Comparison of ENCODE assay signal across 15 cellular contexts in genomic region chr4:148355442-148356123, GRCh38.
DNase-seq lines count a peak whose midpoint lies in the region; ATAC-seq and TF ChIP-seq lines count a peak whose summit lies in the region.
"Had no signal": no experiment of that assay in that cellular context is flagged by ENCODE, and none has a peak within 500 bp of the region (broad histone marks: within the 10 kb centered on the region; RNA-seq: fewer than 3 reads in every experiment).

No MANE protein-coding gene starts in this region.

- CTCF ChIA-PET in activated CD8-positive, alpha-beta T cell treated with anti-CD3 and anti-CD28 coated beads for 36 hours (lab: Charles Lee) = interaction anchor here (0.8 kb wide), 1 partner anchor 299 kb away, joined by 3 read pairs; no protein-coding TSS in a partner anchor

- TF ChIP-seq CTCF in activated CD8-positive, alpha-beta T cell treated with anti-CD3 and anti-CD28 coated beads for 36 hours (IDR thresholded peaks at IDR 0.05) = no peak

- H3K4me3 Mint-ChIP-seq in activated T-cell treated with anti-CD3 and anti-CD28 coated beads, Interleukin-2, amount 50 U/mL, for 4 hours = peak overlapping the region; percentile 45
- H3K4me3 Mint-ChIP-seq in activated CD8-positive, alpha-beta T cell treated with anti-CD3 and anti-CD28 coated beads for 36 hours = peak overlapping the region; percentile 32
- H3K4me3 Mint-ChIP-seq in immature natural killer cell = no peak overlapping the region
- H3K4me3 Mint-ChIP-seq in stimulated activated naive B cell treated with anti-CD40 and anti-IgM and Interleukin-4, amounts not matched to agents 10 μg/mL and 1 μg/mL and 100 μg/mL, for 72 hours = no peak overlapping the region

- intact Hi-C loops in activated CD8-positive, alpha-beta T cell treated with anti-CD3 and anti-CD28 coated beads for 36 hours (cut with micrococcal nuclease) = no loop called here

- POLR2A ChIA-PET in activated CD8-positive, alpha-beta T cell treated with anti-CD3 and anti-CD28 coated beads for 36 hours (lab: Charles Lee) = interaction anchor here (1.4 kb wide), 1 partner anchor 88 kb away, joined by 8 read pairs; no protein-coding TSS in a partner anchor

- no peaks in the 10 kb centered on the region for H3K9me3 Mint-ChIP-seq in activated T-cell treated with anti-CD3 and anti-CD28 coated beads, Interleukin-2, amount 50 U/mL, for 4 hours
- H3K9me3 Mint-ChIP-seq in activated CD8-positive, alpha-beta T cell treated with anti-CD3 and anti-CD28 coated beads for 36 hours = no peaks in the 10 kb centered on the region
- H3K9me3 Mint-ChIP-seq in immature natural killer cell = no peaks in the 10 kb centered on the region
- no peaks in the 10 kb centered on the region for H3K9me3 Mint-ChIP-seq in stimulated activated naive B cell treated with anti-CD40 and anti-IgM and Interleukin-4, amounts not matched to agents 10 μg/mL and 1 μg/mL and 100 μg/mL, for 72 hours

- peaks cover under 1% of the 10 kb centered on the region for H3K36me3 Mint-ChIP-seq in activated T-cell treated with anti-CD3 and anti-CD28 coated beads, Interleukin-2, amount 50 U/mL, for 4 hours (ENCODE audit: insufficient read depth)
- H3K36me3 Mint-ChIP-seq in activated CD8-positive, alpha-beta T cell treated with anti-CD3 and anti-CD28 coated beads for 36 hours (ENCODE audit: low read depth) = no peaks in the 10 kb centered on the region
- no peaks in the 10 kb centered on the region for H3K36me3 Mint-ChIP-seq in immature natural killer cell
- H3K36me3 Mint-ChIP-seq in stimulated activated naive B cell treated with anti-CD40 and anti-IgM and Interleukin-4, amounts not matched to agents 10 μg/mL and 1 μg/mL and 100 μg/mL, for 72 hours = peaks cover 0 to 1% of the 10 kb centered on the region in 2 donors

- no peak for ATAC-seq in activated T-cell treated with anti-CD3 and anti-CD28 coated beads, Interleukin-2, amount 50 U/mL, for 4 hours
- peak; percentile 45 for ATAC-seq in activated CD8-positive, alpha-beta T cell treated with anti-CD3 and anti-CD28 coated beads for 36 hours
- ATAC-seq in stimulated activated naive B cell treated with anti-CD40 and anti-IgM and Interleukin-4, amounts not matched to agents 10 μg/mL and 1 μg/mL and 100 μg/mL, for 72 hours (replicated peaks) = peak; percentile 61 to 64
- ATAC-seq in HG03521 (IDR thresholded peaks at IDR 0.05; ENCODE audit: unreplicated experiment) = no peak
- ATAC-seq: K562, psoas muscle had no signal

- H3K4me1 Mint-ChIP-seq in activated T-cell treated with anti-CD3 and anti-CD28 coated beads, Interleukin-2, amount 50 U/mL, for 4 hours (ENCODE audit: low read depth) = peaks cover 37% of the 10 kb centered on the region
- H3K4me1 Mint-ChIP-seq in activated CD8-positive, alpha-beta T cell treated with anti-CD3 and anti-CD28 coated beads for 36 hours (ENCODE audit: low read depth) = peaks cover 44% of the 10 kb centered on the region
- peaks cover 1 to 11% of the 10 kb centered on the region in 2 donors for H3K4me1 Mint-ChIP-seq in immature natural killer cell
- H3K4me1 Mint-ChIP-seq in stimulated activated naive B cell treated with anti-CD40 and anti-IgM and Interleukin-4, amounts not matched to agents 10 μg/mL and 1 μg/mL and 100 μg/mL, for 72 hours = peaks cover 9 to 19% of the 10 kb centered on the region in 2 donors

- H3K27ac Mint-ChIP-seq in activated CD8-positive, alpha-beta T cell treated with anti-CD3 and anti-CD28 coated beads for 36 hours = peak overlapping the region; percentile 64
- peak overlapping the region in 4 of 6 donors; percentile 5 to 36 (median 26) for H3K27ac Mint-ChIP-seq in immature natural killer cell
- H3K27ac Mint-ChIP-seq in stimulated activated naive B cell treated with anti-CD40 and anti-IgM and Interleukin-4, amounts not matched to agents 10 μg/mL and 1 μg/mL and 100 μg/mL, for 72 hours = peak overlapping the region; percentile 87

- DNase-seq in activated T-cell treated with anti-CD3 and anti-CD28 coated beads, Interleukin-2, amount 50 U/mL, for 4 hours = no peak
- DNase-seq in activated T-cell treated with anti-CD3 and anti-CD28 coated beads for 4 hours (no peak), immature natural killer cell (no peak), HuH-7.5 (ENCODE audit: low spot score) (no peak), T-helper 9 cell (no peak)
- no peak for DNase-seq in activated CD8-positive, alpha-beta T cell treated with anti-CD3 and anti-CD28 coated beads for 36 hours
- DNase-seq in stimulated activated naive B cell treated with anti-CD40 and anti-IgM and Interleukin-4, amounts not matched to agents 10 μg/mL and 1 μg/mL and 100 μg/mL, for 72 hours = no peak
- DNase-seq: GF-D8; glutamatergic neuron; NCI-H1048; NK-92 treated with Interleukin-12 subunit alpha and Interleukin-12 subunit beta, amount 100 ng/mL, for 24 hours; psoas muscle; SHP77 had no signal

- H3K27me3 Mint-ChIP-seq in activated T-cell treated with anti-CD3 and anti-CD28 coated beads, Interleukin-2, amount 50 U/mL, for 4 hours (ENCODE audit: low read depth) = no peaks in the 10 kb centered on the region
- H3K27me3 Mint-ChIP-seq in activated CD8-positive, alpha-beta T cell treated with anti-CD3 and anti-CD28 coated beads for 36 hours = no peaks in the 10 kb centered on the region
- H3K27me3 Mint-ChIP-seq in immature natural killer cell (ENCODE audit: low read depth in 3 of 3) = peaks cover 0 to 3% (median 0%) of the 10 kb centered on the region in 3 donors
- no peaks in the 10 kb centered on the region for H3K27me3 Mint-ChIP-seq in stimulated activated naive B cell treated with anti-CD40 and anti-IgM and Interleukin-4, amounts not matched to agents 10 μg/mL and 1 μg/mL and 100 μg/mL, for 72 hours

Comparison
In these comparisons a context has a peak if more than half of its experiments do, and no peak if none do; other contexts are left out.
1. ATAC-seq: peak in activated CD8-positive, alpha-beta T cell treated with anti-CD3 and anti-CD28 coated beads for 36 hours (single experiment) and stimulated activated naive B cell treated with anti-CD40 and anti-IgM and Interleukin-4, amounts not matched to agents 10 μg/mL and 1 μg/mL and 100 μg/mL, for 72 hours (2 of 2); none in activated T-cell treated with anti-CD3 and anti-CD28 coated beads, Interleukin-2, amount 50 U/mL, for 4 hours (0 of 2) and HG03521 (single experiment).
2. H3K4me3 Mint-ChIP-seq: peak in activated T-cell treated with anti-CD3 and anti-CD28 coated beads, Interleukin-2, amount 50 U/mL, for 4 hours (single experiment) and activated CD8-positive, alpha-beta T cell treated with anti-CD3 and anti-CD28 coated beads for 36 hours (single experiment); none in immature natural killer cell (0 of 5) and stimulated activated naive B cell treated with anti-CD40 and anti-IgM and Interleukin-4, amounts not matched to agents 10 μg/mL and 1 μg/mL and 100 μg/mL, for 72 hours (0 of 2).
3. H3K27ac Mint-ChIP-seq: peak in every context shown above with its lines; median percentile 87 in stimulated activated naive B cell treated with anti-CD40 and anti-IgM and Interleukin-4, amounts not matched to agents 10 μg/mL and 1 μg/mL and 100 μg/mL, for 72 hours; 64 in activated CD8-positive, alpha-beta T cell treated with anti-CD3 and anti-CD28 coated beads for 36 hours; 26 in immature natural killer cell.